1 cellular context compared by ENCODE assay signal in genomic region chr4:1750381-1751154, GRCh38.
TF ChIP-seq lines count a peak whose summit lies in the region.

No MANE protein-coding gene starts in this region.

TF ChIP-seq in HepG2, 621 proteins besides CTCF, POLR2A, EP300 and RAD21 (continued from another document):
- TF ChIP-seq FOXO4 (CRISPR knock-in tag; conservative IDR thresholded peaks at IDR 0.05) (0 out of 2 replicates have a peak, but pooled peaks have one; percentile 82), AGO1 (IDR thresholded peaks at IDR 0.05; ENCODE audit: low read depth, low read length, poor library complexity, severe bottlenecking) (peak; percentile 5), HNRNPL (IDR thresholded peaks at IDR 0.05; ENCODE audit: low read depth, low read length) (0 out of 2 replicates have a peak, but pooled peaks have one; percentile 29), ZNF10 (CRISPR knock-in tag; IDR thresholded peaks at IDR 0.05; ENCODE audit: borderline replicate concordance, low read depth) (no peak)
- TF ChIP-seq, protein P1, sequence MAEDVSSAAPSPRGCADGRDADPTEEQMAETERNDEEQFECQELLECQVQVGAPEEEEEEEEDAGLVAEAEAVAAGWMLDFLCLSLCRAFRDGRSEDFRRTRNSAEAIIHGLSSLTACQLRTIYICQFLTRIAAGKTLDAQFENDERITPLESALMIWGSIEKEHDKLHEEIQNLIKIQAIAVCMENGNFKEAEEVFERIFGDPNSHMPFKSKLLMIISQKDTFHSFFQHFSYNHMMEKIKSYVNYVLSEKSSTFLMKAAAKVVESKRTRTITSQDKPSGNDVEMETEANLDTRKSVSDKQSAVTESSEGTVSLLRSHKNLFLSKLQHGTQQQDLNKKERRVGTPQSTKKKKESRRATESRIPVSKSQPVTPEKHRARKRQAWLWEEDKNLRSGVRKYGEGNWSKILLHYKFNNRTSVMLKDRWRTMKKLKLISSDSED (CRISPR knock-in tag; IDR thresholded peaks at IDR 0.05) = no peak
